In genomic region chr6:154457881-154458284, GRCh38 we compare ENCODE assay signal across 11 cellular contexts. TPM values are rescaled to one million over a fixed set of nuclear protein-coding genes. Genes with fewer than 3 reads are reported as not detected.
DNase-seq lines count a peak whose midpoint lies in the region; ATAC-seq and TF ChIP-seq lines count a peak whose summit lies in the region.
"Had no signal": no experiment of that assay in that cellular context is flagged by ENCODE, and none has a peak within 500 bp of the region (broad histone marks: within the 10 kb centered on the region; RNA-seq: fewer than 3 reads in every experiment).

No MANE protein-coding gene starts in this region.

- H3K27me3 ChIP-seq in smooth muscle cell (ENCODE audit: low read depth) = no peaks in the 10 kb centered on the region

- ATAC-seq in GM21390 (IDR thresholded peaks at IDR 0.05; ENCODE audit: unreplicated experiment) = no peak
- ATAC-seq in GM18868 (IDR thresholded peaks at IDR 0.05; ENCODE audit: unreplicated experiment) = no peak
- ATAC-seq in GM18867 (IDR thresholded peaks at IDR 0.05; ENCODE audit: unreplicated experiment) = no peak

- H3K4me1 ChIP-seq in smooth muscle cell (ENCODE audit: low read depth) = peaks cover 12% of the 10 kb centered on the region

- peaks cover 6% of the 10 kb centered on the region for H3F3A ChIP-seq in smooth muscle cell (ENCODE audit: low read depth)

- peak; percentile 0 for TF ChIP-seq CTCF in smooth muscle cell (IDR thresholded peaks at IDR 0.05; ENCODE audit: borderline replicate concordance, insufficient read depth, poor library complexity, severe bottlenecking)

- no peak overlapping the region for H3K4me3 ChIP-seq in smooth muscle cell

- H3K9ac ChIP-seq in smooth muscle cell (ENCODE audit: low read depth) = no peak overlapping the region

- no peaks in the 10 kb centered on the region for H3K36me3 ChIP-seq in smooth muscle cell (ENCODE audit: low read depth)

- no peaks in the 10 kb centered on the region for H3K9me3 ChIP-seq in smooth muscle cell (replicated peaks; ENCODE audit: low read depth)

- no peak overlapping the region for H2AFZ ChIP-seq in smooth muscle cell (ENCODE audit: low read depth)

- H4K20me1 ChIP-seq in smooth muscle cell (ENCODE audit: low read depth) = no peaks in the 10 kb centered on the region

- H3K27ac ChIP-seq in epithelial cell of prostate (peak overlapping the region; percentile 5), smooth muscle cell (ENCODE audit: low read depth) (peak overlapping the region; percentile 43)

- H3K4me2 ChIP-seq in smooth muscle cell = peak overlapping the region; percentile 76

- WGBS in smooth muscle cell (ENCODE audit: low lambda C conversion rate) = 73% methylated on average over 5 of the region's 5 CpGs

- H3K79me2 ChIP-seq in smooth muscle cell (ENCODE audit: low read depth) = no peaks in the 10 kb centered on the region

- DNase-seq in M059J (ENCODE audit: low read depth) (peak; percentile 83), NCI-H748 (lab: John Stamatoyannopoulos, UW; ENCODE audit: unreplicated experiment) (peak; percentile 98), epithelial cell of prostate (ENCODE audit: low read depth, low spot score) (no peak), smooth muscle cell (lab: John Stamatoyannopoulos, UW; ENCODE audit: unreplicated experiment) (no peak)
- no peak for DNase-seq in activated CD8-positive, alpha-beta memory T cell treated with anti-CD3 and anti-CD28 coated beads, Interleukin-2, amount 50 U/mL, for 48 hours
- DNase-seq: Calu3; stimulated activated CD4-positive, alpha-beta T cell treated with anti-CD3 and anti-CD28 coated beads, Interleukin-4, amount 100 ng/mL, for 4 hours had no signal

RNA-seq across cellular contexts. Expression of gene CNKSR3, which starts 52.6 kb away (rescaled TPM):
- 9.9 and 19.4 TPM in 2 replicates for total RNA-seq in M059J (2014; rRNA removed; shearing (Covaris generic))
- 5.0 and 5.1 TPM in 2 replicates for total RNA-seq in smooth muscle cell
- polyA plus RNA-seq in smooth muscle cell = 4.5 and 5.5 TPM in 2 replicates
- total RNA-seq: T-helper 2 cell treated with Interferon-gamma antibody and Interleukin-4, amounts not matched to agents 100 ng/mL and 5 ng/mL, for 36 hours had no signal

Comparison
In these comparisons a context has a peak if more than half of its experiments do, and no peak if none do; other contexts are left out.
1. DNase-seq: peak in M059J (single experiment) and NCI-H748 (single experiment); none in epithelial cell of prostate (single experiment), smooth muscle cell (single experiment) and activated CD8-positive, alpha-beta memory T cell treated with anti-CD3 and anti-CD28 coated beads, Interleukin-2, amount 50 U/mL, for 48 hours (single experiment).